1 cellular context compared by ENCODE assay signal in genomic region chr6:27616313-27617045, GRCh38.
TF ChIP-seq lines count a peak whose summit lies in the region.

No MANE protein-coding gene starts in this region.

TF ChIP-seq in H1, 55 proteins besides CTCF, POLR2A, EP300 and RAD21 (continued from another document):
- TF ChIP-seq KDM4A (IDR thresholded peaks at IDR 0.05; ENCODE audit: low read depth, low read length, severe bottlenecking): no peak
- TF ChIP-seq SAP30 (IDR thresholded peaks at IDR 0.05; ENCODE audit: insufficient read depth, insufficient replicate concordance, low read length): no peak
- no peak for TF ChIP-seq BRCA1 (IDR thresholded peaks at IDR 0.05; ENCODE audit: low read depth, low read length)
- TF ChIP-seq SRF (IDR thresholded peaks at IDR 0.05; ENCODE audit: low read depth, low read length): no peak
- no peak for TF ChIP-seq POLR2AphosphoS5 (IDR thresholded peaks at IDR 0.05; ENCODE audit: low read depth, low read length)
- TF ChIP-seq CBX5 (IDR thresholded peaks at IDR 0.05; ENCODE audit: low read depth, low read length): no peak
- TF ChIP-seq FOSL1 (IDR thresholded peaks at IDR 0.05; ENCODE audit: insufficient read depth, low read depth, low read length): no peak
- TF ChIP-seq NRF1 (IDR thresholded peaks at IDR 0.05; ENCODE audit: low read depth, low read length): no peak
- TF ChIP-seq CHD2 (IDR thresholded peaks at IDR 0.05; ENCODE audit: low read length): no peak
- no peak for TF ChIP-seq JUN (IDR thresholded peaks at IDR 0.05; ENCODE audit: low read depth, low read length)
- TF ChIP-seq KDM1A (IDR thresholded peaks at IDR 0.05; ENCODE audit: borderline replicate concordance, low read length): no peak
- TF ChIP-seq KDM5A (IDR thresholded peaks at IDR 0.05; ENCODE audit: low read length): no peak
